ENCODE assay signal across 8 cellular contexts in genomic region chr7:33903770-33904679, GRCh38.
DNase-seq lines count a peak whose midpoint lies in the region; ATAC-seq and TF ChIP-seq lines count a peak whose summit lies in the region.

No MANE protein-coding gene starts in this region.

- in situ Hi-C loops in astrocyte of the spinal cord (cut with HindIII; ENCODE audit: low sequenced_read_pairs): no loop called here

- H3K9ac ChIP-seq in iPS-15b (ENCODE audit: low read depth, low read length) (no peak overlapping the region), rectal smooth muscle tissue (ENCODE audit: low read length) (no peak overlapping the region)

- DNase-seq in NCI-H2171 treated with DMSO at 0.1 percent for 48 hours (lab: John Stamatoyannopoulos, UW) (peak; percentile 60), NCI-H2171 (lab: John Stamatoyannopoulos, UW) (no peak), NCI-H1092 (lab: John Stamatoyannopoulos, UW) (peak; percentile 39), astrocyte of the spinal cord (ENCODE audit: low read depth, low spot score) (peak; percentile 44), GF-D8 (lab: John Stamatoyannopoulos, UW) (no peak)

- TF ChIP-seq CTCF in astrocyte of the spinal cord (IDR thresholded peaks at IDR 0.05; ENCODE audit: low read depth, low read length): no peak

- ATAC-seq in HG03354 (IDR thresholded peaks at IDR 0.05; ENCODE audit: poor library complexity, severe bottlenecking, unreplicated experiment): no peak

- no peaks in the 10 kb centered on the region for H3K9me3 ChIP-seq in iPS-15b (ENCODE audit: control insufficient read depth, insufficient read depth, low read length)

- H3K27me3 ChIP-seq in iPS-15b (ENCODE audit: control insufficient read depth, insufficient read depth, low read length): peaks cover 38% of the 10 kb centered on the region
- H3K27me3 ChIP-seq in rectal smooth muscle tissue (ENCODE audit: control insufficient read depth, insufficient read depth, low read length): peaks cover 4% of the 10 kb centered on the region

- H3K36me3 ChIP-seq in iPS-15b (ENCODE audit: control insufficient read depth, insufficient read depth, low read length) (no peaks in the 10 kb centered on the region), rectal smooth muscle tissue (ENCODE audit: control insufficient read depth, insufficient read depth, low read length) (no peaks in the 10 kb centered on the region)

- H3K4me3 ChIP-seq in astrocyte of the spinal cord (ENCODE audit: low read depth, low read length) (peak overlapping the region; percentile 58), iPS-15b (ENCODE audit: low read depth, low read length) (peak overlapping the region; percentile 76), rectal smooth muscle tissue (ENCODE audit: low read length) (peak overlapping the region; percentile 63)

- no peak overlapping the region for H3K27ac ChIP-seq in rectal smooth muscle tissue (ENCODE audit: low read depth, low read length)

- H3K4me1 ChIP-seq in iPS-15b (ENCODE audit: control insufficient read depth, insufficient read depth, low read length) (peaks cover 12% of the 10 kb centered on the region), rectal smooth muscle tissue (ENCODE audit: control insufficient read depth, insufficient read depth, low read length) (peaks cover 3% of the 10 kb centered on the region)

Comparison
In these comparisons a context has a peak if more than half of its experiments do, and no peak if none do; other contexts are left out.
1. DNase-seq: peak in NCI-H2171 treated with DMSO at 0.1 percent for 48 hours (single experiment), NCI-H1092 (single experiment) and astrocyte of the spinal cord (single experiment); none in NCI-H2171 (single experiment) and GF-D8 (single experiment).
2. Peak in every context shown above with its lines, with median percentiles within 50 percentile points of each other: H3K4me3 ChIP-seq.